In genomic region chr12:121442028-121442948, GRCh38 we compare ENCODE assay signal across 14 cellular contexts.
"Had no signal": no experiment of that assay in that cellular context is flagged by ENCODE, and none has a peak within 500 bp of the region (broad histone marks: within the 10 kb centered on the region; RNA-seq: fewer than 3 reads in every experiment).

No MANE protein-coding gene starts in this region.

- H3K27ac Mint-ChIP-seq: activated naive CD8-positive, alpha-beta T cell; activated T-helper 1 cell treated with anti-CD3 and anti-CD28 coated beads, Interleukin-12 subunit alpha, Interleukin-12 subunit beta, Interleukin-2, Interleukin-4 antibody, amounts not matched to agents 30 ng/mL and 10 ng/mL and 1 ng/mL, durations not matched to agents 14 hours and 24 hours and 36 hours; T-cell had no signal

- DNase-seq: activated gamma-delta T cell, NCI-H1436 treated with DMSO at 0.1 percent for 48 hours had no signal

- H3K9me3 Mint-ChIP-seq: activated naive CD4-positive, alpha-beta T cell treated with anti-CD3 and anti-CD28 coated beads for 36 hours; activated T-cell treated with anti-CD3 and anti-CD28 coated beads, Interleukin-2, amount 50 U/mL, for 24 hours; T-cell had no signal

- H3K27me3 Mint-ChIP-seq: activated naive CD8-positive, alpha-beta T cell; activated T-cell treated with anti-CD3 and anti-CD28 coated beads, Interleukin-2, amount 50 U/mL, for 24 hours; T-cell had no signal

- H3K27ac ChIP-seq: brain microvascular endothelial cell, cardiac muscle cell, Peyer's patch, RWPE1, SJSA1, WERI-Rb-1 had no signal

- H3K9me3 ChIP-seq: Peyer's patch, SJSA1 had no signal

- H3K4me1 ChIP-seq: SJSA1 had no signal

- H3K27me3 ChIP-seq: brain microvascular endothelial cell, cardiac muscle cell, Peyer's patch, SJSA1 had no signal

- H3K4me3 ChIP-seq: cardiac muscle cell, Peyer's patch, SJSA1 had no signal

- H3K4me3 Mint-ChIP-seq: activated CD8-positive, alpha-beta T cell treated with anti-CD3 and anti-CD28 coated beads, Interleukin-2, amount 10 ng/mL, durations not matched to agents 7 days and 5 days; activated naive CD4-positive, alpha-beta T cell treated with anti-CD3 and anti-CD28 coated beads for 36 hours; activated naive CD8-positive, alpha-beta T cell; activated T-cell treated with anti-CD3 and anti-CD28 coated beads, Interleukin-2, amount 50 U/mL, for 24 hours; activated T-helper 1 cell treated with anti-CD3 and anti-CD28 coated beads, Interleukin-12 subunit alpha, Interleukin-12 subunit beta, Interleukin-2, Interleukin-4 antibody, amounts not matched to agents 30 ng/mL and 10 ng/mL and 1 ng/mL, durations not matched to agents 14 hours and 24 hours and 36 hours; T-cell had no signal
